Comparison of ENCODE assay signal across 8 cellular contexts in the genomic region with DNA sequence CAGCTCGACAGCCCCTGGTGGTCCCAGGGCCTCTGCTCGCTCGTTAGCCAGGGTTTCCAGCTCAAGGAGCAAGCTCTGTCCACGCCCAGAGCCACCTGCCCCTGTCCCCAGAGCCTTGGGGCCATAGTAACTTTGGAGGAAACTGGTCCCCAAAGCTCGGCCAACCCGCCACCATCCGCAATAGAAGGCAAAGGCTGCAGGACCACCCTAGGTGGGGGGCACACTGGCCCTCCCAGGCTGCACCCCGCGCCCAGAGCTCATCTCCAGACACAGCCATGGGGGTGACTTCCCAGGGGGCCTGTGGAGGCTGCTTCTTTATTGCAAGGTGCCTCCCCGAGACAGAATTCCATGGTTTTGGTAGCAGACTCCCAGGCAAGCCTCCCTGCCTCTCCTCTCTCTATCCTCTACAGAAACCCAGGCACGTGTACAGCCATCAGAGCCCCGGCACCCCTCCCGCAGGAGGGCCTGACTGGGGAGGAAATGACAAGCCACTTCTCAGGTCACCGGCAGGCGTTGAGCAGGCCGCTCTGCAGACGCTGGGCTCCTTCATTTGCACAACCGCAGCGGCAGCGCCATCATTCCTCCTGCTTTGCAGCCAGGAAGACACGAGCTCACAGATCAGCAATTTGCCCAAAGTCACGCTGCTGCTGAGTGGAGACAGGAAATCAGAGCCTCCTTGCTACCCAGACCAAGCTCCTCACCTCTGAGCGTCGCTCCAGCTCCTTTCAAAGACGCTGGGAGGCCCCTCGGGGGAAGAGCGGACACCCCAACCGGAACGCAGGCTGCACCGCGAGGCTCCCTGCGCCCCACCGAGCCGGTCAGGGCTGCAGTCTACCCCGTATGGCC.
DNase-seq lines count a peak whose midpoint lies in the region; ATAC-seq and TF ChIP-seq lines count a peak whose summit lies in the region.

No MANE protein-coding gene starts in this region.

- H3K4me3 Mint-ChIP-seq in activated naive CD8-positive, alpha-beta T cell treated with anti-CD3 and anti-CD28 coated beads, Interleukin-2, amount 50 U/mL, for 24 hours = no peak overlapping the region

- peaks cover 100% of the 10 kb centered on the region for H3K4me1 ChIP-seq in BLaER1
- no peaks in the 10 kb centered on the region for H3K4me1 ChIP-seq in mucosa of descending colon (ENCODE audit: low read depth)

- intact Hi-C loops in mucosa of descending colon (cut with DNase I, micrococcal nuclease) = no loop called here

- no peak for TF ChIP-seq CTCF in mucosa of descending colon (IDR thresholded peaks at IDR 0.05)

- H3K4me1 Mint-ChIP-seq in activated naive CD8-positive, alpha-beta T cell treated with anti-CD3 and anti-CD28 coated beads, Interleukin-2, amount 50 U/mL, for 24 hours = peaks cover 9% of the 10 kb centered on the region

- H3K36me3 ChIP-seq in BLaER1 = no peaks in the 10 kb centered on the region
- H3K36me3 ChIP-seq in mucosa of descending colon (ENCODE audit: low read depth) = no peaks in the 10 kb centered on the region

- H3K27ac ChIP-seq in BLaER1 = peak overlapping the region; percentile 97

- H3K9me3 ChIP-seq in BLaER1 (no peaks in the 10 kb centered on the region), mucosa of descending colon (no peaks in the 10 kb centered on the region)

- H3K9me3 Mint-ChIP-seq in activated naive CD8-positive, alpha-beta T cell treated with anti-CD3 and anti-CD28 coated beads, Interleukin-2, amount 50 U/mL, for 24 hours = no peaks in the 10 kb centered on the region

- H3K4me3 ChIP-seq in BLaER1 = peak overlapping the region; percentile 51
- no peak overlapping the region for H3K4me3 ChIP-seq in Jurkat, Clone E6-1 (ENCODE audit: low read length)
- no peak overlapping the region for H3K4me3 ChIP-seq in mucosa of descending colon

- peak overlapping the region; percentile 80 for H3K9ac ChIP-seq in BLaER1

- peaks cover 4% of the 10 kb centered on the region for H3K36me3 Mint-ChIP-seq in activated naive CD8-positive, alpha-beta T cell treated with anti-CD3 and anti-CD28 coated beads, Interleukin-2, amount 50 U/mL, for 24 hours (ENCODE audit: low read depth)

- H4K20me1 ChIP-seq in BLaER1 = no peaks in the 10 kb centered on the region

- DNase-seq in Jurkat, Clone E6-1 (ENCODE audit: low read depth, low spot score) = peak; percentile 53
- DNase-seq in activated naive CD8-positive, alpha-beta T cell treated with anti-CD3 and anti-CD28 coated beads, Interleukin-2, amount 50 U/mL, for 24 hours = peak; percentile 20
- DNase-seq in mucosa of descending colon (peak in 2 of 3 donors; percentile 37 to 63), NCI-H1105 (lab: John Stamatoyannopoulos, UW) (no peak), DMS79 (lab: John Stamatoyannopoulos, UW) (no peak), NCI-H345 treated with DMSO at 0.1 percent for 48 hours (lab: John Stamatoyannopoulos, UW; ENCODE audit: unreplicated experiment) (no peak)

- H3K27ac Mint-ChIP-seq in activated naive CD8-positive, alpha-beta T cell treated with anti-CD3 and anti-CD28 coated beads, Interleukin-2, amount 50 U/mL, for 24 hours = no peak overlapping the region

- peak; percentile 12 for ATAC-seq in activated naive CD8-positive, alpha-beta T cell treated with anti-CD3 and anti-CD28 coated beads, Interleukin-2, amount 50 U/mL, for 24 hours
- ATAC-seq in mucosa of descending colon (peak; percentile 19), HG02588 (IDR thresholded peaks at IDR 0.05; ENCODE audit: unreplicated experiment) (no peak)

- no peaks in the 10 kb centered on the region for H3K27me3 Mint-ChIP-seq in activated naive CD8-positive, alpha-beta T cell treated with anti-CD3 and anti-CD28 coated beads, Interleukin-2, amount 50 U/mL, for 24 hours

- H3K4me2 ChIP-seq in BLaER1 = peak overlapping the region; percentile 88

- H3K27me3 ChIP-seq in BLaER1 = no peaks in the 10 kb centered on the region

Comparison
In these comparisons a context has a peak if more than half of its experiments do, and no peak if none do; other contexts are left out.
1. DNase-seq: peak in Jurkat, Clone E6-1 (single experiment), activated naive CD8-positive, alpha-beta T cell treated with anti-CD3 and anti-CD28 coated beads, Interleukin-2, amount 50 U/mL, for 24 hours (single experiment) and mucosa of descending colon (2 of 3); none in NCI-H1105 (single experiment), DMS79 (single experiment) and NCI-H345 treated with DMSO at 0.1 percent for 48 hours (single experiment).